Comparison of ENCODE assay signal across 8 cellular contexts in genomic region chr7:140810830-140811556, GRCh38.
A peak's percentile ranks its signal among the peaks of the same experiment; 100 is the strongest.
DNase-seq lines count a peak whose midpoint lies in the region; ATAC-seq and TF ChIP-seq lines count a peak whose summit lies in the region.

No MANE protein-coding gene starts in this region.

- H3K27me3 ChIP-seq in left lung: no peaks in the 10 kb centered on the region

- ATAC-seq in GM18858 (IDR thresholded peaks at IDR 0.05; ENCODE audit: unreplicated experiment) (peak; percentile 81), HG03135 (IDR thresholded peaks at IDR 0.05; ENCODE audit: unreplicated experiment) (peak; percentile 81), left lung (peak; percentile 99)

- H3K4me1 ChIP-seq in left lung: no peaks in the 10 kb centered on the region

- peaks cover 0 to 3% of the 10 kb centered on the region in 2 donors for H3K36me3 ChIP-seq in left lung

- H3K9me3 ChIP-seq in left lung: no peaks in the 10 kb centered on the region

- intact Hi-C loops in left lung (cut with DNase I): no loop called here

- no peak overlapping the region for H3K27ac ChIP-seq in left lung

- H3K4me3 ChIP-seq in left lung: no peak overlapping the region

- DNase-seq in AG08395 (ENCODE audit: low spot score) (peak; percentile 71), NCI-H2227 treated with DMSO at 0.1 percent for 48 hours (lab: John Stamatoyannopoulos, UW) (peak; percentile 77), cerebellum (ENCODE audit: low spot score) (peak; percentile 65), left lung (peak in 1 of 2 donors; percentile 34)
- DNase-seq in activated CD4-positive, CD25-positive, alpha-beta regulatory T cell treated with anti-CD3 and anti-CD28 coated beads, Interleukin-2, amount 50 U/mL, for 72 hours: peak; percentile 37
- peak; percentile 48 for DNase-seq in stimulated activated CD8-positive, alpha-beta memory T cell treated with anti-CD3 and anti-CD28 coated beads, Interleukin-12 subunit alpha, Interleukin-12 subunit beta, amount 100 ng/mL, for 1 hour (ENCODE audit: low read depth)

- TF ChIP-seq CTCF in left lung (IDR thresholded peaks at IDR 0.05): peak; percentile 59 to 69
